ENCODE assay signal across 1 cellular context in the genomic region with DNA sequence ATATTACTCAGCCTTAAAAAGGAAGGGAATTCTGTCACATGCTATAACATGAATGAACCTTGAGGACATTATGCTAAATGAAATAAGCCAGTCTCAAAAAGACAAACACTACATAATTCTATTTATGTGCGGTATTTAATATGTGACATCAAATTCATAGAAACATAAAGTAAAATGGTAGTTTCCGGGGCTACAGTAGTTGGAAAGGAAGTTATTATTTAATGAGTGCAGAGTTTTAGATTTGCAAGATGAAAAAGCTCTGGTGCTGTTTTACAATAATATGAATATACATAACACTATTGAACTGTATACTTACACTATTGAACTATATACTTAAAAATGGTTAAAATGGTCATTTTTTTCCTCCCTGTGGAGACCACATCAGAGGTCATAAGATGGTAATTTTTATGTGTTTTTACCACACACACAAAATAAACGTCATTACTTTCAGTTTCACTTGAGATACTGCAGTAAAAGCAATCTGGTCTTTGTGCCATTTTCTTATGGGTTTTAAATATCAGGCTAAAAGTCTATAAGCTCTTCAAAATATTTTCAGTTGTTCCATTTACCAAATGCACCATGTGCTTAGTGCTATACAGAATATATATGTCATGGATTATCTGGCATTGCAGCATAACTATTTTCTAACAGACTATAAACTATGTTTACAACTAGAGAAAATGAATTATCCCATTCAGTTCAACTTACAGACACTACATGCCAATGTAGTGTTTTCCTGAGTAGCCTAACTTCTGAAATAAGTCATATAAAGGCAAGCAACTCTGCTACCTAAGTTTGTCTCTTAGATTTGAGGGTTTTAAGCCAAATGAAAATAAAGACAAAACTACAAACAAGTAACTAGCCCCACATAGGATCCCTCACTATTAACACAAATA.
TF ChIP-seq lines count a peak whose summit lies in the region.

No MANE protein-coding gene starts in this region.

TF ChIP-seq in GM23338, 12 proteins besides CTCF, POLR2A, EP300 and RAD21 (continued from another document):
- no peak for TF ChIP-seq REST (IDR thresholded peaks at IDR 0.05; ENCODE audit: unreplicated experiment)
- TF ChIP-seq ZNF114 (CRISPR knock-in tag; IDR thresholded peaks at IDR 0.05), result no peak
- no peak for TF ChIP-seq JUNB (IDR thresholded peaks at IDR 0.05; ENCODE audit: unreplicated experiment)
- no peak for TF ChIP-seq STAT1 (IDR thresholded peaks at IDR 0.05; ENCODE audit: unreplicated experiment)
